6 cellular contexts compared by ENCODE assay signal in genomic region chr19:47746129-47746528, GRCh38. TPM values are rescaled to one million over a fixed set of nuclear protein-coding genes. Genes with fewer than 3 reads are reported as not detected.
DNase-seq lines count a peak whose midpoint lies in the region; ATAC-seq and TF ChIP-seq lines count a peak whose summit lies in the region.
"Not testable (repeated sequence)": the region's sequence is repeated elsewhere in the genome, so short reads cannot be mapped to it uniquely, and the experiment has no call there.

No MANE protein-coding gene starts in this region.

- not testable (repeated sequence) for DNase-seq in SJCRH30; astrocyte of the cerebellum (ENCODE audit: low read depth); fibroblast of villous mesenchyme (ENCODE audit: low read depth); naive thymus-derived CD4-positive, alpha-beta T cell

- POLR2A ChIA-PET in naive thymus-derived CD4-positive, alpha-beta T cell (lab: Charles Lee), result interaction anchor here (0.5 to 1.9 kb wide), 11 partner anchors 10 to 734 kb away, joined by 3 to 8 read pairs (median 4); partner anchors contain the start of genes DHX34, KPTN and SELENOW

- ATAC-seq in naive thymus-derived CD4-positive, alpha-beta T cell, result not testable (repeated sequence)

- CTCF ChIA-PET in naive thymus-derived CD4-positive, alpha-beta T cell (lab: Charles Lee), result interaction anchor here (0.7 kb wide), 1 partner anchor 320 kb away, joined by 3 read pairs; no protein-coding TSS in a partner anchor

- in situ Hi-C loops in astrocyte of the cerebellum (cut with HindIII; ENCODE audit: low sequenced_read_pairs), result not testable (repeated sequence)

- peak overlapping the region in 1 of 5 donors; percentile 51 for H3K9ac ChIP-seq in subcutaneous abdominal adipose tissue (ENCODE audit: low read length in 5 of 5)

- not testable (repeated sequence) for H3K27me3 Mint-ChIP-seq in naive thymus-derived CD4-positive, alpha-beta T cell

- peak overlapping the region; percentile 93 to 100 (median 99) for H3K4me3 Mint-ChIP-seq in naive thymus-derived CD4-positive, alpha-beta T cell

- not testable (repeated sequence) for H3K4me1 ChIP-seq in SJCRH30
- peaks cover 11 to 50% of the 10 kb centered on the region in 2 donors for H3K4me1 ChIP-seq in naive thymus-derived CD4-positive, alpha-beta T cell (ENCODE audit: control insufficient read depth in 2 of 2, insufficient read depth in 2 of 2, low read length in 2 of 2)
- H3K4me1 ChIP-seq in subcutaneous abdominal adipose tissue (ENCODE audit: control insufficient read depth in 5 of 5, insufficient read depth in 5 of 5, low read length in 5 of 5), result peaks cover 14 to 43% (median 34%) of the 10 kb centered on the region in 5 donors

- H3K36me3 ChIP-seq in SJCRH30 (peaks cover 34% of the 10 kb centered on the region), subcutaneous abdominal adipose tissue (ENCODE audit: control insufficient read depth in 5 of 5, insufficient read depth in 5 of 5, low read length in 5 of 5) (peaks cover 0 to 47% (median 42%) of the 10 kb centered on the region in 5 donors)
- H3K36me3 ChIP-seq in naive thymus-derived CD4-positive, alpha-beta T cell (ENCODE audit: control insufficient read depth in 2 of 3, insufficient read depth in 3 of 3, low read length in 3 of 3), result peaks cover 2 to 42% (median 15%) of the 10 kb centered on the region in 3 experiments

- not testable (repeated sequence) for TF ChIP-seq CTCF in astrocyte of the cerebellum (IDR thresholded peaks at IDR 0.05; ENCODE audit: low read depth, low read length, missing control alignments); fibroblast of villous mesenchyme (IDR thresholded peaks at IDR 0.05; ENCODE audit: insufficient read depth, low read depth, low read length)

- not testable (repeated sequence) for H3K9me3 Mint-ChIP-seq in naive thymus-derived CD4-positive, alpha-beta T cell

- peaks cover 18 to 62% (median 44%) of the 10 kb centered on the region in 7 donors for H3K4me1 Mint-ChIP-seq in naive thymus-derived CD4-positive, alpha-beta T cell

- peaks cover 0 to 17% (median 10%) of the 10 kb centered on the region in 5 donors for H3K36me3 Mint-ChIP-seq in naive thymus-derived CD4-positive, alpha-beta T cell

- H3K27me3 ChIP-seq in SJCRH30; naive thymus-derived CD4-positive, alpha-beta T cell (ENCODE audit: control insufficient read depth in 2 of 2, insufficient read depth in 2 of 2, low read length in 2 of 2); subcutaneous abdominal adipose tissue (ENCODE audit: control insufficient read depth in 5 of 5, insufficient read depth in 4 of 5, low read length in 5 of 5): not testable (repeated sequence)

- intact Hi-C loops in naive thymus-derived CD4-positive, alpha-beta T cell (cut with micrococcal nuclease), result not testable (repeated sequence)

- not testable (repeated sequence) for H3K27ac ChIP-seq in SJCRH30; subcutaneous abdominal adipose tissue (ENCODE audit: low read depth, low read length)
- H3K27ac ChIP-seq in naive thymus-derived CD4-positive, alpha-beta T cell (ENCODE audit: low read depth, low read length), result peak overlapping the region; percentile 100

- H3K4me3 ChIP-seq in GM08714 (ENCODE audit: low read length), result peak overlapping the region; percentile 69
- H3K4me3 ChIP-seq in SJCRH30, result peak overlapping the region; percentile 100
- H3K4me3 ChIP-seq in astrocyte of the cerebellum (ENCODE audit: low read depth, low read length), result peak overlapping the region; percentile 75
- peak overlapping the region; percentile 88 for H3K4me3 ChIP-seq in fibroblast of villous mesenchyme (ENCODE audit: low read depth, low read length)
- peak overlapping the region; percentile 62 for H3K4me3 ChIP-seq in naive thymus-derived CD4-positive, alpha-beta T cell (ENCODE audit: low read length)
- peak overlapping the region; percentile 70 to 85 (median 75) for H3K4me3 ChIP-seq in subcutaneous abdominal adipose tissue (ENCODE audit: low read depth in 1 of 5, low read length in 5 of 5)

- H3K27ac Mint-ChIP-seq in naive thymus-derived CD4-positive, alpha-beta T cell, result peak overlapping the region; percentile 97 to 100 (median 100)

- not testable (repeated sequence) for H3K9me3 ChIP-seq in SJCRH30 (replicated peaks); naive thymus-derived CD4-positive, alpha-beta T cell (ENCODE audit: control insufficient read depth in 2 of 3, low read length in 3 of 3); subcutaneous abdominal adipose tissue (ENCODE audit: control insufficient read depth in 5 of 5, low read length in 5 of 5)

RNA-seq across cellular contexts. Expression of gene NOP53, which starts 0.8 kb away (rescaled TPM):
- 194 TPM in 2 replicates for total RNA-seq in SJCRH30 (2014; rRNA removed; shearing (Covaris generic))
- total RNA-seq in fibroblast of villous mesenchyme, result 35.0 and 49.0 TPM in 2 replicates
- total RNA-seq in naive thymus-derived CD4-positive, alpha-beta T cell, result 1,000 to 10,000 TPM in 2 of 5 experiments, 100 to 1,000 TPM in 3; 316 to 1,143 (median 992) TPM
- polyA plus RNA-seq in naive thymus-derived CD4-positive, alpha-beta T cell, result 100 to 1,000 TPM; 362 to 426 TPM

RNA-seq across cellular contexts. Expression of gene SELENOW, which starts 32.4 kb away (rescaled TPM):
- total RNA-seq in SJCRH30 (2014; rRNA removed; shearing (Covaris generic)), result 204 and 219 TPM in 2 replicates
- 287 and 328 TPM in 2 replicates for total RNA-seq in fibroblast of villous mesenchyme
- 100 to 1,000 TPM in 3 of 5 experiments, 10 to 100 TPM in 2; 67.5 to 116 (median 101) TPM for total RNA-seq in naive thymus-derived CD4-positive, alpha-beta T cell
- polyA plus RNA-seq in naive thymus-derived CD4-positive, alpha-beta T cell, result 100 to 1,000 TPM; 340 to 400 TPM

RNA-seq across cellular contexts. Expression of gene EHD2, which starts 32.9 kb away (rescaled TPM):
- total RNA-seq in SJCRH30 (2014; rRNA removed; shearing (Covaris generic)), result 9.0 and 9.4 TPM in 2 replicates
- total RNA-seq in fibroblast of villous mesenchyme, result 144 and 166 TPM in 2 replicates
- total RNA-seq in naive thymus-derived CD4-positive, alpha-beta T cell, result under 1 TPM in 3 of 5 experiments, not detected in 2; 0.15 to 0.37 (median 0.19) TPM
- not detected for polyA plus RNA-seq in naive thymus-derived CD4-positive, alpha-beta T cell

RNA-seq across cellular contexts. Expression of gene TPRX1, which starts 58.2 kb away (rescaled TPM):
- not detected in 2 replicates for total RNA-seq in SJCRH30 (2014; rRNA removed; shearing (Covaris generic))
- not detected in 2 replicates for total RNA-seq in fibroblast of villous mesenchyme
- total RNA-seq in naive thymus-derived CD4-positive, alpha-beta T cell, result not detected
- not detected for polyA plus RNA-seq in naive thymus-derived CD4-positive, alpha-beta T cell

Comparison
In these comparisons a context has a peak if more than half of its experiments do, and no peak if none do; other contexts are left out.
1. RNA of gene EHD2, which starts 32.9 kb away (total RNA-seq): 144 to 166 TPM in fibroblast of villous mesenchyme; 9.0 to 9.4 TPM in SJCRH30 and 0.15 to 0.37 TPM in naive thymus-derived CD4-positive, alpha-beta T cell; every median in the first group is over 10 times any median in the second.
2. Peak in every context shown above with its lines, with median percentiles within 50 percentile points of each other: H3K4me3 ChIP-seq.